In the genomic region with DNA sequence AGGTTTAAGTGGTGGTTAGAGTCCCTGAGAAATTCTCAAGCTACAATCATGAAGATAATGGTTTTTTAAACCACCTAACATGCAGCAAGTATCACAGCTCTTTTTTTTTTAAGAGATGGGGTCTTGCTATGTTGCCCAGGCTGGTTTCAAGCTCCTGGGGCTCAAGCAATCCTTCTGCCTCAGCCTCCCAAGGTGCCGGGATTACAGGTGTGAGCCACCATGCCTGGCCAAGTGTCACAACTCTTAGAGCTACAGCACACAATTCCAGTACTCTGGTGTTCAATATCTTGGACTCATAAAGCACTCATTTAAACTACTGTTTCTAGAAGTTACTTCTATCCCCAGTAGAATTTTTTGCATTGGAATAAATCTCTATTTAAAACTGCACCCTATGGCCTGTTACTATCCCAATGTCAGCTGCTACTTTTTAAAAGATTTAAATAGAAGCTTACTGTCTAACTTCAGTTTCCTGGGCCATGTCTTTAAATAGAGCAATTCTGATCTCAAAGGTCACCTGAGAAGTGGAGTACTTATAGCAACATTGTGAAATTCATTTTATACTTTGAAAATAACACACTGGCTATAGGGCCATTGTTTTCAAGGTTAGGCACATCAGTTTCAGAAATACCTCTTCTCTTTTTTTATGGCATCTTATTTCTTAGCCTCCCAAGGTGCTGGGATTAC, we compare ENCODE assay signal across 24 cellular contexts. TPM values are rescaled to one million over a fixed set of nuclear protein-coding genes. Genes with fewer than 3 reads are reported as not detected.
DNase-seq lines count a peak whose midpoint lies in the region; ATAC-seq and TF ChIP-seq lines count a peak whose summit lies in the region.
"Had no signal": no experiment of that assay in that cellular context is flagged by ENCODE, and none has a peak within 500 bp of the region (broad histone marks: within the 10 kb centered on the region; RNA-seq: fewer than 3 reads in every experiment).

No MANE protein-coding gene starts in this region.

- intact Hi-C loops in Right ventricle myocardium superior (cut with DNase I), result no loop called here
- intact Hi-C loops in heart left ventricle (cut with DNase I), result no loop called here
- intact Hi-C loops in left lung (cut with DNase I), result no loop called here

- H3K27ac ChIP-seq in right atrium auricular region (no peak overlapping the region), heart left ventricle (peak overlapping the region in 8 of 12 donors; percentile 2 to 66 (median 32)), left lung (no peak overlapping the region)
- H3K27ac ChIP-seq: SJSA1 had no signal

- peaks cover 5 to 9% of the 10 kb centered on the region in 2 donors for H3K36me3 Mint-ChIP-seq in stimulated activated naive B cell treated with anti-CD40 and anti-IgM and Interleukin-4, amounts not matched to agents 10 μg/mL and 1 μg/mL and 100 μg/mL, for 72 hours
- H3K36me3 Mint-ChIP-seq in effector memory CD8-positive, alpha-beta T cell (ENCODE audit: insufficient read depth), result no peaks in the 10 kb centered on the region

- TF ChIP-seq CTCF in right atrium auricular region (IDR thresholded peaks at IDR 0.05) (no peak), heart left ventricle (IDR thresholded peaks at IDR 0.05) (no peak), left lung (IDR thresholded peaks at IDR 0.05) (no peak)

- H3K4me1 Mint-ChIP-seq in stimulated activated naive B cell treated with anti-CD40 and anti-IgM and Interleukin-4, amounts not matched to agents 10 μg/mL and 1 μg/mL and 100 μg/mL, for 72 hours, result peaks cover 0 to 2% of the 10 kb centered on the region in 2 donors
- H3K4me1 Mint-ChIP-seq in effector memory CD8-positive, alpha-beta T cell (ENCODE audit: low read depth in 2 of 2), result no peaks in the 10 kb centered on the region

- H3K4me3 Mint-ChIP-seq in stimulated activated naive B cell treated with anti-CD40 and anti-IgM and Interleukin-4, amounts not matched to agents 10 μg/mL and 1 μg/mL and 100 μg/mL, for 72 hours, result no peak overlapping the region
- no peak overlapping the region for H3K4me3 Mint-ChIP-seq in effector memory CD8-positive, alpha-beta T cell
- H3K4me3 Mint-ChIP-seq: CD8-positive, alpha-beta T cell had no signal

- H3K27me3 ChIP-seq in right atrium auricular region (no peaks in the 10 kb centered on the region), heart left ventricle (no peaks in the 10 kb centered on the region), left lung (no peaks in the 10 kb centered on the region)
- H3K27me3 ChIP-seq: MG63, SJSA1 had no signal

- H3K4me1 ChIP-seq in right atrium auricular region, result no peaks in the 10 kb centered on the region
- peaks cover 0 to 9% (median 0%) of the 10 kb centered on the region in 12 donors for H3K4me1 ChIP-seq in heart left ventricle
- H3K4me1 ChIP-seq in left lung, result no peaks in the 10 kb centered on the region

- H3K9me3 ChIP-seq in right atrium auricular region, result no peaks in the 10 kb centered on the region
- no peaks in the 10 kb centered on the region for H3K9me3 ChIP-seq in heart left ventricle
- H3K9me3 ChIP-seq in left lung, result no peaks in the 10 kb centered on the region
- H3K9me3 ChIP-seq: MG63, SJSA1 had no signal

- H3K27me3 Mint-ChIP-seq in stimulated activated naive B cell treated with anti-CD40 and anti-IgM and Interleukin-4, amounts not matched to agents 10 μg/mL and 1 μg/mL and 100 μg/mL, for 72 hours, result no peaks in the 10 kb centered on the region
- H3K27me3 Mint-ChIP-seq in effector memory CD8-positive, alpha-beta T cell, result no peaks in the 10 kb centered on the region

- WGBS in heart left ventricle, 4 donors, result 78 to 92% (median 83%) methylated on average over 1 of the region's 1 CpG

- H3K9me3 Mint-ChIP-seq in stimulated activated naive B cell treated with anti-CD40 and anti-IgM and Interleukin-4, amounts not matched to agents 10 μg/mL and 1 μg/mL and 100 μg/mL, for 72 hours, result no peaks in the 10 kb centered on the region
- H3K9me3 Mint-ChIP-seq in effector memory CD8-positive, alpha-beta T cell, result no peaks in the 10 kb centered on the region
- H3K9me3 Mint-ChIP-seq: CD8-positive, alpha-beta T cell had no signal

- TF ChIP-seq POLR2A in heart left ventricle (IDR thresholded peaks at IDR 0.05), result no peak

- no peak overlapping the region for H3K4me3 ChIP-seq in right atrium auricular region
- no peak overlapping the region for H3K4me3 ChIP-seq in heart left ventricle
- H3K4me3 ChIP-seq in left lung, result no peak overlapping the region
- H3K4me3 ChIP-seq: MG63, SJSA1 had no signal

- H3K27ac Mint-ChIP-seq in stimulated activated naive B cell treated with anti-CD40 and anti-IgM and Interleukin-4, amounts not matched to agents 10 μg/mL and 1 μg/mL and 100 μg/mL, for 72 hours, result peak overlapping the region; percentile 25
- no peak overlapping the region for H3K27ac Mint-ChIP-seq in effector memory CD8-positive, alpha-beta T cell
- H3K27ac Mint-ChIP-seq: CD8-positive, alpha-beta T cell had no signal

- DNase-seq in Right ventricle myocardium superior, result no peak
- DNase-seq in right atrium auricular region (ENCODE audit: low spot score), result no peak
- DNase-seq in heart left ventricle, result no peak
- no peak for DNase-seq in left lung
- DNase-seq in stimulated activated naive B cell treated with anti-CD40 and anti-IgM and Interleukin-4, amounts not matched to agents 10 μg/mL and 1 μg/mL and 100 μg/mL, for 72 hours, result no peak
- DNase-seq in effector memory CD8-positive, alpha-beta T cell, result no peak
- DNase-seq in midbrain (lab: John Stamatoyannopoulos, UW), result no peak
- DNase-seq: AML-193; C1 segment of cervical spinal cord; Calu3; CD8-positive, alpha-beta T cell; DMS153; GOT3; HCEC 1CT; MG63; NCI-H1048; NCI-H1417 treated with DMSO at 0.1 percent for 48 hours; NCI-H187 treated with DMSO at 0.1 percent for 48 hours; NCI-H226; NCI-H510A treated with DMSO at 0.1 percent for 48 hours; NCI-H748 treated with DMSO at 0.1 percent for 48 hours had no signal

- H3K36me3 ChIP-seq in right atrium auricular region (no peaks in the 10 kb centered on the region), heart left ventricle (peaks cover 0 to 22% (median 8%) of the 10 kb centered on the region in 9 donors), left lung (peaks cover 0 to 8% of the 10 kb centered on the region in 2 donors)
- H3K36me3 ChIP-seq: MG63, SJSA1 had no signal

- ATAC-seq in Right ventricle myocardium superior (ENCODE audit: poor library complexity), result peak; percentile 71
- peak; percentile 59 to 72 (median 70) for ATAC-seq in heart left ventricle
- peak; percentile 41 for ATAC-seq in left lung
- no peak for ATAC-seq in stimulated activated naive B cell treated with anti-CD40 and anti-IgM and Interleukin-4, amounts not matched to agents 10 μg/mL and 1 μg/mL and 100 μg/mL, for 72 hours (replicated peaks)
- ATAC-seq in effector memory CD8-positive, alpha-beta T cell (replicated peaks), result no peak
- ATAC-seq in HG02571 (IDR thresholded peaks at IDR 0.05; ENCODE audit: unreplicated experiment), result no peak
- ATAC-seq: CD8-positive, alpha-beta T cell; Panc1 had no signal

RNA-seq across cellular contexts. Expression of a gene that starts 10.3 kb away (rescaled TPM):
- total RNA-seq in Right ventricle myocardium superior, result 21.0 TPM
- 10 to 100 TPM in 1 of 2 donors, 1 to 10 TPM in 1; 8.3 to 10.0 TPM for total RNA-seq in right atrium auricular region
- total RNA-seq in heart left ventricle, result 10 to 100 TPM in 8 of 9 donors, 1 to 10 TPM in 1; 8.8 to 29.3 (median 22.8) TPM
- polyA plus RNA-seq in heart left ventricle, result 10 to 100 TPM; 20.5 to 23.4 TPM
- total RNA-seq in left lung, result 10 to 100 TPM; 29.1 to 42.7 TPM

RNA-seq across cellular contexts. Expression of a gene that starts 10.8 kb away (rescaled TPM):
- 55.9 TPM for total RNA-seq in Right ventricle myocardium superior
- total RNA-seq in right atrium auricular region, result 10 to 100 TPM; 40.1 to 47.1 TPM
- 10 to 100 TPM; 45.7 to 87.0 (median 56.8) TPM for total RNA-seq in heart left ventricle
- polyA plus RNA-seq in heart left ventricle, result 10 to 100 TPM; 26.6 to 36.7 TPM
- 10 to 100 TPM; 20.3 to 28.9 TPM for total RNA-seq in left lung

RNA-seq across cellular contexts. Expression of a gene that starts 11.4 kb away (rescaled TPM):
- total RNA-seq in Right ventricle myocardium superior, result 16.3 TPM
- total RNA-seq in right atrium auricular region, result 10 to 100 TPM in 1 of 2 donors, 1 to 10 TPM in 1; 7.8 to 11.9 TPM
- total RNA-seq in heart left ventricle, result 10 to 100 TPM; 10.3 to 25.5 (median 14.8) TPM
- polyA plus RNA-seq in heart left ventricle, result 10 to 100 TPM; 22.3 to 27.4 TPM
- total RNA-seq in left lung, result 10 to 100 TPM; 12.2 to 12.9 TPM

RNA-seq across cellular contexts. Expression of a gene that starts 11.6 kb away (rescaled TPM):
- total RNA-seq in Right ventricle myocardium superior (16.1 TPM), right atrium auricular region (10 to 100 TPM; 22.6 to 26.2 TPM), heart left ventricle (10 to 100 TPM; 19.6 to 27.1 (median 23.3) TPM), left lung (10 to 100 TPM; 19.4 to 21.2 TPM)
- polyA plus RNA-seq in heart left ventricle, result 10 to 100 TPM in 1 of 2 donors, 1 to 10 TPM in 1; 9.4 to 39.6 TPM

Comparison
In these comparisons a context has a peak if more than half of its experiments do, and no peak if none do; other contexts are left out.
1. H3K27ac ChIP-seq: peak in heart left ventricle (8 of 12); none in right atrium auricular region (0 of 2) and left lung (0 of 2).
2. ATAC-seq: peak in Right ventricle myocardium superior (single experiment), heart left ventricle (4 of 4) and left lung (single experiment); none in stimulated activated naive B cell treated with anti-CD40 and anti-IgM and Interleukin-4, amounts not matched to agents 10 μg/mL and 1 μg/mL and 100 μg/mL, for 72 hours (0 of 2), effector memory CD8-positive, alpha-beta T cell (single experiment) and HG02571 (single experiment).